Comparison of ENCODE assay signal across 1 cellular context in the genomic region with DNA sequence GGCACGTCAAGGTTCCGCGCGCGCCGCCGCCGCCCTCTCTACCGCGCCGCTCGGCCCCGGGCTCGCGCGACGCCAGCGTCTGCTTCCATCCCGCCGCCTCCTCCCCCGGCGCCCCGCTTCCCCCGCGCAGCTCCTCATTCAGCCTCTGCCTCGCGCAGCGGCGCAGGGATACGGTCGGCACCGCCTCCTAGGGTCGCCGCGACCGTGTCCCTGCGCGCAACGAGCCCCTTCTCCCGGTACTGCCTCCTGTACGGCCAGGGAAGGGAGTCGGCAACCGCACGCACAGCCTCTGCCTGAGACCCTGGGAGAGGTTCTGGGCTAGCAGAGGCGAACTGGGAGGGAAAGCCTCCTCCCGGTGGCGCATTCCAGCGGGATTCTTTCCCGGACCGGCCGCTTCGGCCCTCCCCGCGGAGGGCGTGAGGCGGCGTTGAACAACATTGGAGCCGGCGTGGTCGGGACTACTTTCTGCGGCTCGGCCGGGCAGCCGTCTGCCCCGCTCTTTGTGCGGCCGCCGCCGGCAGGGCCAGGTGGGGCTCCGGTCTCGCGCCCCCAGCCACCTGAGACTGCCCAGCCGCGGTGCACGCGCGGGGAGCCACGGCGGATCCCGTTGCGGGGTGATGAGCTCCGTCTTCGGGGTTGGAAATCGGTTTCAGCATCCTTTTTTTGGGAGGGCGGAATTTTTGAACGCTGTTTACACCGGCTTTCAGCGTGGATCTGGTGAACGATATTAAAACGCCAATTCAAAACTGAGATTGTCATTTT.
TF ChIP-seq lines count a peak whose summit lies in the region.

Gene LRP6 (minus strand): TSS at position 172 of the 762 bp plus-strand sequence. CDS start 309 bp downstream, outside the sequence.

TF ChIP-seq in K562, 482 proteins besides CTCF, POLR2A, EP300 and RAD21 (continued from another document and continues in another):
- TF ChIP-seq, protein P1, sequence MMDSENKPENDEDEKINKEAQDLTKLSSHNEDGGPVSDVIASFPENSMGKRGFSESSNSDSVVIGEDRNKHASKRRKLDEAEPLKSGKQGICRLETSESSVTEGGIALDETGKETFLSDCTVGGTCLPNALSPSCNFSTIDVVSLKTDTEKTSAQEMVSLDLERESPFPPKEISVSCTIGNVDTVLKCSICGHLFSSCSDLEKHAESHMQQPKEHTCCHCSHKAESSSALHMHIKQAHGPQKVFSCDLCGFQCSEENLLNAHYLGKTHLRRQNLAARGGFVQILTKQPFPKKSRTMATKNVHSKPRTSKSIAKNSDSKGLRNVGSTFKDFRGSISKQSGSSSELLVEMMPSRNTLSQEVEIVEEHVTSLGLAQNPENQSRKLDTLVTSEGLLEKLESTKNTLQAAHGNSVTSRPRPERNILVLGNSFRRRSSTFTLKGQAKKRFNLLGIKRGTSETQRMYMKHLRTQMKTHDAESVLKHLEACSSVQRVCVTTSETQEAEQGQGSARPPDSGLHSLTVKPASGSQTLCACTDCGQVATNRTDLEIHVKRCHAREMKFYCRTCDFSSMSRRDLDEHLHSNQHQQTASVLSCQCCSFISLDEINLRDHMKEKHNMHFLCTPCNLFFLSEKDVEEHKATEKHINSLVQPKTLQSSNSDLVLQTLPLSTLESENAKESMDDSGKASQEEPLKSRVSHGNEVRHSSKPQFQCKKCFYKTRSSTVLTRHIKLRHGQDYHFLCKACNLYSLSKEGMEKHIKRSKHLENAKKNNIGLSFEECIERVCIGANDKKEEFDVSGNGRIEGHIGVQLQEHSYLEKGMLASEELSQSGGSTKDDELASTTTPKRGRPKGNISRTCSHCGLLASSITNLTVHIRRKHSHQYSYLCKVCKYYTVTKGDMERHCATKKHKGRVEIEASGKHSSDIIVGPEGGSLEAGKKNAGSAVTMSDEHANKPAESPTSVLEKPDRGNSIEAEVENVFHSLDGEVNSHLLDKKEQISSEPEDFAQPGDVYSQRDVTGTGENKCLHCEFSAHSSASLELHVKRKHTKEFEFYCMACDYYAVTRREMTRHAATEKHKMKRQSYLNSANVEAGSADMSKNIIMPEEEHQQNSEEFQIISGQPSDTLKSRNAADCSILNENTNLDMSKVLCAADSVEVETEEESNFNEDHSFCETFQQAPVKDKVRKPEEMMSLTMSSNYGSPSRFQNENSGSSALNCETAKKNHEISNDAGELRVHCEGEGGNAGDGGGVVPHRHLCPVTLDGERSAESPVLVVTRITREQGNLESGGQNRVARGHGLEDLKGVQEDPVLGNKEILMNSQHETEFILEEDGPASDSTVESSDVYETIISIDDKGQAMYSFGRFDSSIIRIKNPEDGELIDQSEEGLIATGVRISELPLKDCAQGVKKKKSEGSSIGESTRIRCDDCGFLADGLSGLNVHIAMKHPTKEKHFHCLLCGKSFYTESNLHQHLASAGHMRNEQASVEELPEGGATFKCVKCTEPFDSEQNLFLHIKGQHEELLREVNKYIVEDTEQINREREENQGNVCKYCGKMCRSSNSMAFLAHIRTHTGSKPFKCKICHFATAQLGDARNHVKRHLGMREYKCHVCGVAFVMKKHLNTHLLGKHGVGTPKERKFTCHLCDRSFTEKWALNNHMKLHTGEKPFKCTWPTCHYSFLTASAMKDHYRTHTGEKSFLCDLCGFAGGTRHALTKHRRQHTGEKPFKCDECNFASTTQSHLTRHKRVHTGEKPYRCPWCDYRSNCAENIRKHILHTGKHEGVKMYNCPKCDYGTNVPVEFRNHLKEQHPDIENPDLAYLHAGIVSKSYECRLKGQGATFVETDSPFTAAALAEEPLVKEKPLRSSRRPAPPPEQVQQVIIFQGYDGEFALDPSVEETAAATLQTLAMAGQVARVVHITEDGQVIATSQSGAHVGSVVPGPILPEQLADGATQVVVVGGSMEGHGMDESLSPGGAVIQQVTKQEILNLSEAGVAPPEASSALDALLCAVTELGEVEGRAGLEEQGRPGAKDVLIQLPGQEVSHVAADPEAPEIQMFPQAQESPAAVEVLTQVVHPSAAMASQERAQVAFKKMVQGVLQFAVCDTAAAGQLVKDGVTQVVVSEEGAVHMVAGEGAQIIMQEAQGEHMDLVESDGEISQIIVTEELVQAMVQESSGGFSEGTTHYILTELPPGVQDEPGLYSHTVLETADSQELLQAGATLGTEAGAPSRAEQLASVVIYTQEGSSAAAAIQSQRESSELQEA (IDR thresholded peaks at IDR 0.05; ENCODE audit: low read depth) = no peak
- TF ChIP-seq, protein P2, sequence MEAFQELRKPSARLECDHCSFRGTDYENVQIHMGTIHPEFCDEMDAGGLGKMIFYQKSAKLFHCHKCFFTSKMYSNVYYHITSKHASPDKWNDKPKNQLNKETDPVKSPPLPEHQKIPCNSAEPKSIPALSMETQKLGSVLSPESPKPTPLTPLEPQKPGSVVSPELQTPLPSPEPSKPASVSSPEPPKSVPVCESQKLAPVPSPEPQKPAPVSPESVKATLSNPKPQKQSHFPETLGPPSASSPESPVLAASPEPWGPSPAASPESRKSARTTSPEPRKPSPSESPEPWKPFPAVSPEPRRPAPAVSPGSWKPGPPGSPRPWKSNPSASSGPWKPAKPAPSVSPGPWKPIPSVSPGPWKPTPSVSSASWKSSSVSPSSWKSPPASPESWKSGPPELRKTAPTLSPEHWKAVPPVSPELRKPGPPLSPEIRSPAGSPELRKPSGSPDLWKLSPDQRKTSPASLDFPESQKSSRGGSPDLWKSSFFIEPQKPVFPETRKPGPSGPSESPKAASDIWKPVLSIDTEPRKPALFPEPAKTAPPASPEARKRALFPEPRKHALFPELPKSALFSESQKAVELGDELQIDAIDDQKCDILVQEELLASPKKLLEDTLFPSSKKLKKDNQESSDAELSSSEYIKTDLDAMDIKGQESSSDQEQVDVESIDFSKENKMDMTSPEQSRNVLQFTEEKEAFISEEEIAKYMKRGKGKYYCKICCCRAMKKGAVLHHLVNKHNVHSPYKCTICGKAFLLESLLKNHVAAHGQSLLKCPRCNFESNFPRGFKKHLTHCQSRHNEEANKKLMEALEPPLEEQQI (IDR thresholded peaks at IDR 0.05) = peak; percentile 93
- TF ChIP-seq DNMT1 (IDR thresholded peaks at IDR 0.05) = no peak
- no peak for TF ChIP-seq PRMT5 (CRISPR knock-in tag; IDR thresholded peaks at IDR 0.05)
- peak; percentile 42 for TF ChIP-seq E2F8 (IDR thresholded peaks at IDR 0.05; ENCODE audit: low read depth, partially characterized antibody)
- no peak for TF ChIP-seq ILK (tag; IDR thresholded peaks at IDR 0.05; ENCODE audit: borderline replicate concordance, low read depth)
- TF ChIP-seq, protein P3, sequence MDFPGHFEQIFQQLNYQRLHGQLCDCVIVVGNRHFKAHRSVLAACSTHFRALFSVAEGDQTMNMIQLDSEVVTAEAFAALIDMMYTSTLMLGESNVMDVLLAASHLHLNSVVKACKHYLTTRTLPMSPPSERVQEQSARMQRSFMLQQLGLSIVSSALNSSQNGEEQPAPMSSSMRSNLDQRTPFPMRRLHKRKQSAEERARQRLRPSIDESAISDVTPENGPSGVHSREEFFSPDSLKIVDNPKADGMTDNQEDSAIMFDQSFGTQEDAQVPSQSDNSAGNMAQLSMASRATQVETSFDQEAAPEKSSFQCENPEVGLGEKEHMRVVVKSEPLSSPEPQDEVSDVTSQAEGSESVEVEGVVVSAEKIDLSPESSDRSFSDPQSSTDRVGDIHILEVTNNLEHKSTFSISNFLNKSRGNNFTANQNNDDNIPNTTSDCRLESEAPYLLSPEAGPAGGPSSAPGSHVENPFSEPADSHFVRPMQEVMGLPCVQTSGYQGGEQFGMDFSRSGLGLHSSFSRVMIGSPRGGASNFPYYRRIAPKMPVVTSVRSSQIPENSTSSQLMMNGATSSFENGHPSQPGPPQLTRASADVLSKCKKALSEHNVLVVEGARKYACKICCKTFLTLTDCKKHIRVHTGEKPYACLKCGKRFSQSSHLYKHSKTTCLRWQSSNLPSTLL (IDR thresholded peaks at IDR 0.05) = no peak
- TF ChIP-seq NCOA6 (IDR thresholded peaks at IDR 0.05) = 0 out of 2 replicates have a peak, but pooled peaks have one; percentile 21
- no peak for TF ChIP-seq CEBPB (tag; IDR thresholded peaks at IDR 0.05)
- TF ChIP-seq CEBPG (CRISPR knock-in tag; IDR thresholded peaks at IDR 0.05) = no peak
- TF ChIP-seq CEBPG (tag; conservative IDR thresholded peaks at IDR 0.05 in 1 of 2, IDR thresholded peaks at IDR 0.05 in 1 of 2) = no peak
- TF ChIP-seq ZNF311 (CRISPR knock-in tag; IDR thresholded peaks at IDR 0.05) = no peak
- no peak for TF ChIP-seq SMARCC2 (IDR thresholded peaks at IDR 0.05; ENCODE audit: low read depth)
- TF ChIP-seq, protein P4, sequence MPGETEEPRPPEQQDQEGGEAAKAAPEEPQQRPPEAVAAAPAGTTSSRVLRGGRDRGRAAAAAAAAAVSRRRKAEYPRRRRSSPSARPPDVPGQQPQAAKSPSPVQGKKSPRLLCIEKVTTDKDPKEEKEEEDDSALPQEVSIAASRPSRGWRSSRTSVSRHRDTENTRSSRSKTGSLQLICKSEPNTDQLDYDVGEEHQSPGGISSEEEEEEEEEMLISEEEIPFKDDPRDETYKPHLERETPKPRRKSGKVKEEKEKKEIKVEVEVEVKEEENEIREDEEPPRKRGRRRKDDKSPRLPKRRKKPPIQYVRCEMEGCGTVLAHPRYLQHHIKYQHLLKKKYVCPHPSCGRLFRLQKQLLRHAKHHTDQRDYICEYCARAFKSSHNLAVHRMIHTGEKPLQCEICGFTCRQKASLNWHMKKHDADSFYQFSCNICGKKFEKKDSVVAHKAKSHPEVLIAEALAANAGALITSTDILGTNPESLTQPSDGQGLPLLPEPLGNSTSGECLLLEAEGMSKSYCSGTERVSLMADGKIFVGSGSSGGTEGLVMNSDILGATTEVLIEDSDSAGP (CRISPR knock-in tag; IDR thresholded peaks at IDR 0.05) = no peak
- TF ChIP-seq, protein P5, sequence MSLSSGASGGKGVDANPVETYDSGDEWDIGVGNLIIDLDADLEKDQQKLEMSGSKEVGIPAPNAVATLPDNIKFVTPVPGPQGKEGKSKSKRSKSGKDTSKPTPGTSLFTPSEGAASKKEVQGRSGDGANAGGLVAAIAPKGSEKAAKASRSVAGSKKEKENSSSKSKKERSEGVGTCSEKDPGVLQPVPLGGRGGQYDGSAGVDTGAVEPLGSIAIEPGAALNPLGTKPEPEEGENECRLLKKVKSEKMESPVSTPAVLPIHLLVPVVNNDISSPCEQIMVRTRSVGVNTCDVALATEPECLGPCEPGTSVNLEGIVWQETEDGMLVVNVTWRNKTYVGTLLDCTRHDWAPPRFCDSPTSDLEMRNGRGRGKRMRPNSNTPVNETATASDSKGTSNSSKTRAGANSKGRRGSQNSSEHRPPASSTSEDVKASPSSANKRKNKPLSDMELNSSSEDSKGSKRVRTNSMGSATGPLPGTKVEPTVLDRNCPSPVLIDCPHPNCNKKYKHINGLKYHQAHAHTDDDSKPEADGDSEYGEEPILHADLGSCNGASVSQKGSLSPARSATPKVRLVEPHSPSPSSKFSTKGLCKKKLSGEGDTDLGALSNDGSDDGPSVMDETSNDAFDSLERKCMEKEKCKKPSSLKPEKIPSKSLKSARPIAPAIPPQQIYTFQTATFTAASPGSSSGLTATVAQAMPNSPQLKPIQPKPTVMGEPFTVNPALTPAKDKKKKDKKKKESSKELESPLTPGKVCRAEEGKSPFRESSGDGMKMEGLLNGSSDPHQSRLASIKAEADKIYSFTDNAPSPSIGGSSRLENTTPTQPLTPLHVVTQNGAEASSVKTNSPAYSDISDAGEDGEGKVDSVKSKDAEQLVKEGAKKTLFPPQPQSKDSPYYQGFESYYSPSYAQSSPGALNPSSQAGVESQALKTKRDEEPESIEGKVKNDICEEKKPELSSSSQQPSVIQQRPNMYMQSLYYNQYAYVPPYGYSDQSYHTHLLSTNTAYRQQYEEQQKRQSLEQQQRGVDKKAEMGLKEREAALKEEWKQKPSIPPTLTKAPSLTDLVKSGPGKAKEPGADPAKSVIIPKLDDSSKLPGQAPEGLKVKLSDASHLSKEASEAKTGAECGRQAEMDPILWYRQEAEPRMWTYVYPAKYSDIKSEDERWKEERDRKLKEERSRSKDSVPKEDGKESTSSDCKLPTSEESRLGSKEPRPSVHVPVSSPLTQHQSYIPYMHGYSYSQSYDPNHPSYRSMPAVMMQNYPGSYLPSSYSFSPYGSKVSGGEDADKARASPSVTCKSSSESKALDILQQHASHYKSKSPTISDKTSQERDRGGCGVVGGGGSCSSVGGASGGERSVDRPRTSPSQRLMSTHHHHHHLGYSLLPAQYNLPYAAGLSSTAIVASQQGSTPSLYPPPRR (CRISPR knock-in tag; IDR thresholded peaks at IDR 0.05; ENCODE audit: borderline replicate concordance) = peak; percentile 44; the same call in 1 of the 2 replicates
- no peak for TF ChIP-seq IRF9 (tag; IDR thresholded peaks at IDR 0.05)
- TF ChIP-seq E2F6 (IDR thresholded peaks at IDR 0.05; ENCODE audit: borderline replicate concordance in 1 of 2, extremely low read depth in 1 of 2, insufficient read depth in 1 of 2, insufficient read length in 1 of 2, low read depth in 1 of 2, low read length in 1 of 2, poor library complexity in 1 of 2, severe bottlenecking in 1 of 2) = peak; percentile 50 to 62
- TF ChIP-seq NR1H2 (CRISPR knock-in tag; IDR thresholded peaks at IDR 0.05) = no peak
- no peak for TF ChIP-seq RHOXF2B (CRISPR knock-in tag; conservative IDR thresholded peaks at IDR 0.05)
